ENCODE assay signal across 1 cellular context in the genomic region with DNA sequence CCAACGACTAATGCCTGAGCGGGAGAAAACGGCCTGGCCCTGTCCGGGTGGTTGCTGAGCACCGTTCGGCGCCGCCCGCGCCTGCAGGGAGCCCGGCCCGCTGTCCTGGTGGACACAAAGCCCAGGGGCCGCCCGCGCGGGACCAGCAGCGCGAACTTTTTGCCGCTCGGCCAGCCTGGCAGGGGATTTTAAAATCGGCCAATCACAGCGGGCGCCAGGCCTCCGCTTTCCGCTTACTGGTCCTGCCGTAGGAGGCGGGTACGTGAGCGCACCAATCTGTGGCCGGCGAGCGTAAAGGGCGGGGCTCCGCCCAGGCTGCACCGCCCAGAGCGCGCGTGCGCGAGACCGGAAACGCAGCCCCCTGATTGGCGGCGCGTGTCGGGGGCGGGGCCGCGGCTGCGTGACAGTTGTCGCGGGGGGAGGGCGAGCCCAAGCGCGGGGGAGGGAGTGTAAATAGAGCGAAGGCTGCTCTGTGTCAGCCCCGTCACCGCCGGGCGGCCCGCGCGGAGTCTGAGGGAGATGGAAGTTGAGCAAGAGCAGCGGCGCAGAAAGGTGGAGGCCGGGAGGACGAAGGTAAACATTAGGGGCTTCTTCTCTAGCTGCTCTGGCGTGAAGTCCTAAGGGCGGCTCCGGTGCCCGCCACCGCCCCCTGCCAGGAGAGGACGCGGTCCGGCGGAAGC.
TF ChIP-seq lines count a peak whose summit lies in the region.

A gene (minus strand): TSS at position 161 of the 680 bp plus-strand sequence. CDS start 1,132 bp downstream, outside the sequence.
A gene with protein sequence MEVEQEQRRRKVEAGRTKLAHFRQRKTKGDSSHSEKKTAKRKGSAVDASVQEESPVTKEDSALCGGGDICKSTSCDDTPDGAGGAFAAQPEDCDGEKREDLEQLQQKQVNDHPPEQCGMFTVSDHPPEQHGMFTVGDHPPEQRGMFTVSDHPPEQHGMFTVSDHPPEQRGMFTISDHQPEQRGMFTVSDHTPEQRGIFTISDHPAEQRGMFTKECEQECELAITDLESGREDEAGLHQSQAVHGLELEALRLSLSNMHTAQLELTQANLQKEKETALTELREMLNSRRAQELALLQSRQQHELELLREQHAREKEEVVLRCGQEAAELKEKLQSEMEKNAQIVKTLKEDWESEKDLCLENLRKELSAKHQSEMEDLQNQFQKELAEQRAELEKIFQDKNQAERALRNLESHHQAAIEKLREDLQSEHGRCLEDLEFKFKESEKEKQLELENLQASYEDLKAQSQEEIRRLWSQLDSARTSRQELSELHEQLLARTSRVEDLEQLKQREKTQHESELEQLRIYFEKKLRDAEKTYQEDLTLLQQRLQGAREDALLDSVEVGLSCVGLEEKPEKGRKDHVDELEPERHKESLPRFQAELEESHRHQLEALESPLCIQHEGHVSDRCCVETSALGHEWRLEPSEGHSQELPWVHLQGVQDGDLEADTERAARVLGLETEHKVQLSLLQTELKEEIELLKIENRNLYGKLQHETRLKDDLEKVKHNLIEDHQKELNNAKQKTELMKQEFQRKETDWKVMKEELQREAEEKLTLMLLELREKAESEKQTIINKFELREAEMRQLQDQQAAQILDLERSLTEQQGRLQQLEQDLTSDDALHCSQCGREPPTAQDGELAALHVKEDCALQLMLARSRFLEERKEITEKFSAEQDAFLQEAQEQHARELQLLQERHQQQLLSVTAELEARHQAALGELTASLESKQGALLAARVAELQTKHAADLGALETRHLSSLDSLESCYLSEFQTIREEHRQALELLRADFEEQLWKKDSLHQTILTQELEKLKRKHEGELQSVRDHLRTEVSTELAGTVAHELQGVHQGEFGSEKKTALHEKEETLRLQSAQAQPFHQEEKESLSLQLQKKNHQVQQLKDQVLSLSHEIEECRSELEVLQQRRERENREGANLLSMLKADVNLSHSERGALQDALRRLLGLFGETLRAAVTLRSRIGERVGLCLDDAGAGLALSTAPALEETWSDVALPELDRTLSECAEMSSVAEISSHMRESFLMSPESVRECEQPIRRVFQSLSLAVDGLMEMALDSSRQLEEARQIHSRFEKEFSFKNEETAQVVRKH (N-terminal part only) (plus strand): TSS at position 447 of the 680 bp plus-strand sequence. CDS start 73 bp downstream, at position 520.

TF ChIP-seq in K562, 482 proteins besides CTCF, POLR2A, EP300 and RAD21 (continued from another document and continues in another):
- peak; percentile 88; the same call in 1 of the 2 replicates for TF ChIP-seq ZNF76 (CRISPR knock-in tag; IDR thresholded peaks at IDR 0.05; ENCODE audit: borderline replicate concordance)
- no peak for TF ChIP-seq MCM7 (IDR thresholded peaks at IDR 0.05)
- TF ChIP-seq NCOR1 (IDR thresholded peaks at IDR 0.05) = peak; percentile 48
- peak; percentile 96 to 99 for TF ChIP-seq FOXA3 (CRISPR knock-in tag; conservative IDR thresholded peaks at IDR 0.05 in 1 of 2, IDR thresholded peaks at IDR 0.05 in 1 of 2)
- no peak for TF ChIP-seq PPARD (CRISPR knock-in tag; IDR thresholded peaks at IDR 0.05)
- TF ChIP-seq, protein P1, sequence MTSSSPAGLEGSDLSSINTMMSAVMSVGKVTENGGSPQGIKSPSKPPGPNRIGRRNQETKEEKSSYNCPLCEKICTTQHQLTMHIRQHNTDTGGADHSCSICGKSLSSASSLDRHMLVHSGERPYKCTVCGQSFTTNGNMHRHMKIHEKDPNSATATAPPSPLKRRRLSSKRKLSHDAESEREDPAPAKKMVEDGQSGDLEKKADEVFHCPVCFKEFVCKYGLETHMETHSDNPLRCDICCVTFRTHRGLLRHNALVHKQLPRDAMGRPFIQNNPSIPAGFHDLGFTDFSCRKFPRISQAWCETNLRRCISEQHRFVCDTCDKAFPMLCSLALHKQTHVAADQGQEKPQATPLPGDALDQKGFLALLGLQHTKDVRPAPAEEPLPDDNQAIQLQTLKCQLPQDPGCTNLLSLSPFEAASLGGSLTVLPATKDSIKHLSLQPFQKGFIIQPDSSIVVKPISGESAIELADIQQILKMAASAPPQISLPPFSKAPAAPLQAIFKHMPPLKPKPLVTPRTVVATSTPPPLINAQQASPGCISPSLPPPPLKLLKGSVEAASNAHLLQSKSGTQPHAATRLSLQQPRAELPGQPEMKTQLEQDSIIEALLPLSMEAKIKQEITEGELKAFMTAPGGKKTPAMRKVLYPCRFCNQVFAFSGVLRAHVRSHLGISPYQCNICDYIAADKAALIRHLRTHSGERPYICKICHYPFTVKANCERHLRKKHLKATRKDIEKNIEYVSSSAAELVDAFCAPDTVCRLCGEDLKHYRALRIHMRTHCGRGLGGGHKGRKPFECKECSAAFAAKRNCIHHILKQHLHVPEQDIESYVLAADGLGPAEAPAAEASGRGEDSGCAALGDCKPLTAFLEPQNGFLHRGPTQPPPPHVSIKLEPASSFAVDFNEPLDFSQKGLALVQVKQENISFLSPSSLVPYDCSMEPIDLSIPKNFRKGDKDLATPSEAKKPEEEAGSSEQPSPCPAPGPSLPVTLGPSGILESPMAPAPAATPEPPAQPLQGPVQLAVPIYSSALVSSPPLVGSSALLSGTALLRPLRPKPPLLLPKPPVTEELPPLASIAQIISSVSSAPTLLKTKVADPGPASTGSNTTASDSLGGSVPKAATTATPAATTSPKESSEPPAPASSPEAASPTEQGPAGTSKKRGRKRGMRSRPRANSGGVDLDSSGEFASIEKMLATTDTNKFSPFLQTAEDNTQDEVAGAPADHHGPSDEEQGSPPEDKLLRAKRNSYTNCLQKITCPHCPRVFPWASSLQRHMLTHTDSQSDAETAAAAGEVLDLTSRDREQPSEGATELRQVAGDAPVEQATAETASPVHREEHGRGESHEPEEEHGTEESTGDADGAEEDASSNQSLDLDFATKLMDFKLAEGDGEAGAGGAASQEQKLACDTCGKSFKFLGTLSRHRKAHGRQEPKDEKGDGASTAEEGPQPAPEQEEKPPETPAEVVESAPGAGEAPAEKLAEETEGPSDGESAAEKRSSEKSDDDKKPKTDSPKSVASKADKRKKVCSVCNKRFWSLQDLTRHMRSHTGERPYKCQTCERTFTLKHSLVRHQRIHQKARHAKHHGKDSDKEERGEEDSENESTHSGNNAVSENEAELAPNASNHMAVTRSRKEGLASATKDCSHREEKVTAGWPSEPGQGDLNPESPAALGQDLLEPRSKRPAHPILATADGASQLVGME (CRISPR knock-in tag; IDR thresholded peaks at IDR 0.05) = 0 out of 2 replicates have a peak, but pooled peaks have one; percentile 24
- TF ChIP-seq ZEB2 (IDR thresholded peaks at IDR 0.05) = no peak
- TF ChIP-seq NCOA2 (IDR thresholded peaks at IDR 0.05; ENCODE audit: partially characterized antibody in 2 of 2) = no peak
- TF ChIP-seq ZNF408 (CRISPR knock-in tag; IDR thresholded peaks at IDR 0.05; ENCODE audit: low read depth) = no peak
- TF ChIP-seq, protein P2, sequence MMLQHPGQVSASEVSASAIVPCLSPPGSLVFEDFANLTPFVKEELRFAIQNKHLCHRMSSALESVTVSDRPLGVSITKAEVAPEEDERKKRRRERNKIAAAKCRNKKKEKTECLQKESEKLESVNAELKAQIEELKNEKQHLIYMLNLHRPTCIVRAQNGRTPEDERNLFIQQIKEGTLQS (IDR thresholded peaks at IDR 0.05) = no peak
- TF ChIP-seq, protein P2 (CRISPR knock-in tag; conservative IDR thresholded peaks at IDR 0.05) = peak; percentile 81; the same call in 1 of the 2 replicates
- TF ChIP-seq, protein P3, sequence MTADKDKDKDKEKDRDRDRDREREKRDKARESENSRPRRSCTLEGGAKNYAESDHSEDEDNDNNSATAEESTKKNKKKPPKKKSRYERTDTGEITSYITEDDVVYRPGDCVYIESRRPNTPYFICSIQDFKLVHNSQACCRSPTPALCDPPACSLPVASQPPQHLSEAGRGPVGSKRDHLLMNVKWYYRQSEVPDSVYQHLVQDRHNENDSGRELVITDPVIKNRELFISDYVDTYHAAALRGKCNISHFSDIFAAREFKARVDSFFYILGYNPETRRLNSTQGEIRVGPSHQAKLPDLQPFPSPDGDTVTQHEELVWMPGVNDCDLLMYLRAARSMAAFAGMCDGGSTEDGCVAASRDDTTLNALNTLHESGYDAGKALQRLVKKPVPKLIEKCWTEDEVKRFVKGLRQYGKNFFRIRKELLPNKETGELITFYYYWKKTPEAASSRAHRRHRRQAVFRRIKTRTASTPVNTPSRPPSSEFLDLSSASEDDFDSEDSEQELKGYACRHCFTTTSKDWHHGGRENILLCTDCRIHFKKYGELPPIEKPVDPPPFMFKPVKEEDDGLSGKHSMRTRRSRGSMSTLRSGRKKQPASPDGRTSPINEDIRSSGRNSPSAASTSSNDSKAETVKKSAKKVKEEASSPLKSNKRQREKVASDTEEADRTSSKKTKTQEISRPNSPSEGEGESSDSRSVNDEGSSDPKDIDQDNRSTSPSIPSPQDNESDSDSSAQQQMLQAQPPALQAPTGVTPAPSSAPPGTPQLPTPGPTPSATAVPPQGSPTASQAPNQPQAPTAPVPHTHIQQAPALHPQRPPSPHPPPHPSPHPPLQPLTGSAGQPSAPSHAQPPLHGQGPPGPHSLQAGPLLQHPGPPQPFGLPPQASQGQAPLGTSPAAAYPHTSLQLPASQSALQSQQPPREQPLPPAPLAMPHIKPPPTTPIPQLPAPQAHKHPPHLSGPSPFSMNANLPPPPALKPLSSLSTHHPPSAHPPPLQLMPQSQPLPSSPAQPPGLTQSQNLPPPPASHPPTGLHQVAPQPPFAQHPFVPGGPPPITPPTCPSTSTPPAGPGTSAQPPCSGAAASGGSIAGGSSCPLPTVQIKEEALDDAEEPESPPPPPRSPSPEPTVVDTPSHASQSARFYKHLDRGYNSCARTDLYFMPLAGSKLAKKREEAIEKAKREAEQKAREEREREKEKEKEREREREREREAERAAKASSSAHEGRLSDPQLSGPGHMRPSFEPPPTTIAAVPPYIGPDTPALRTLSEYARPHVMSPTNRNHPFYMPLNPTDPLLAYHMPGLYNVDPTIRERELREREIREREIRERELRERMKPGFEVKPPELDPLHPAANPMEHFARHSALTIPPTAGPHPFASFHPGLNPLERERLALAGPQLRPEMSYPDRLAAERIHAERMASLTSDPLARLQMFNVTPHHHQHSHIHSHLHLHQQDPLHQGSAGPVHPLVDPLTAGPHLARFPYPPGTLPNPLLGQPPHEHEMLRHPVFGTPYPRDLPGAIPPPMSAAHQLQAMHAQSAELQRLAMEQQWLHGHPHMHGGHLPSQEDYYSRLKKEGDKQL (CRISPR knock-in tag; IDR thresholded peaks at IDR 0.05; ENCODE audit: borderline replicate concordance) = no peak
- no peak for TF ChIP-seq CBFB (CRISPR knock-in tag; IDR thresholded peaks at IDR 0.05)
- peak in 1 of 2 experiments; percentile 8; a peak in 1 of 3 replicates for TF ChIP-seq CBX3 (IDR thresholded peaks at IDR 0.05; ENCODE audit: borderline replicate concordance in 1 of 2, low read length in 2 of 2)
- TF ChIP-seq KLF1 (tag; IDR thresholded peaks at IDR 0.05) = no peak
- TF ChIP-seq CCNT2 (IDR thresholded peaks at IDR 0.05; ENCODE audit: borderline replicate concordance, extremely low read depth, insufficient read length, low read depth, low read length) = peak; percentile 94
- TF ChIP-seq, protein P4, sequence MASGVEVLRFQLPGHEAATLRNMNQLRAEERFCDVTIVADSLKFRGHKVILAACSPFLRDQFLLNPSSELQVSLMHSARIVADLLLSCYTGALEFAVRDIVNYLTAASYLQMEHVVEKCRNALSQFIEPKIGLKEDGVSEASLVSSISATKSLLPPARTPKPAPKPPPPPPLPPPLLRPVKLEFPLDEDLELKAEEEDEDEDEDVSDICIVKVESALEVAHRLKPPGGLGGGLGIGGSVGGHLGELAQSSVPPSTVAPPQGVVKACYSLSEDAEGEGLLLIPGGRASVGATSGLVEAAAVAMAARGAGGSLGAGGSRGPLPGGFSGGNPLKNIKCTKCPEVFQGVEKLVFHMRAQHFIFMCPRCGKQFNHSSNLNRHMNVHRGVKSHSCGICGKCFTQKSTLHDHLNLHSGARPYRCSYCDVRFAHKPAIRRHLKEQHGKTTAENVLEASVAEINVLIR (CRISPR knock-in tag; IDR thresholded peaks at IDR 0.05) = peak; percentile 29; the same call in 1 of the 2 replicates
- TF ChIP-seq HDAC8 (tag; IDR thresholded peaks at IDR 0.05) = no peak; the same call in 1 of the 2 replicates
- peak; percentile 92 for TF ChIP-seq RBBP5 (IDR thresholded peaks at IDR 0.05; ENCODE audit: borderline replicate concordance, insufficient read depth, low read length, poor library complexity, severe bottlenecking)
- no peak for TF ChIP-seq SRSF9 (IDR thresholded peaks at IDR 0.05; ENCODE audit: borderline replicate concordance, low read depth, low read length)
- no peak for TF ChIP-seq PHB2 (IDR thresholded peaks at IDR 0.05; ENCODE audit: low read depth)
- peak; percentile 72; the same call in 1 of the 2 replicates for TF ChIP-seq ZFPM2 (CRISPR knock-in tag; IDR thresholded peaks at IDR 0.05)
- TF ChIP-seq ZSCAN29 (IDR thresholded peaks at IDR 0.05) = 0 out of 2 replicates have a peak, but pooled peaks have one; percentile 2
- TF ChIP-seq, protein P5, sequence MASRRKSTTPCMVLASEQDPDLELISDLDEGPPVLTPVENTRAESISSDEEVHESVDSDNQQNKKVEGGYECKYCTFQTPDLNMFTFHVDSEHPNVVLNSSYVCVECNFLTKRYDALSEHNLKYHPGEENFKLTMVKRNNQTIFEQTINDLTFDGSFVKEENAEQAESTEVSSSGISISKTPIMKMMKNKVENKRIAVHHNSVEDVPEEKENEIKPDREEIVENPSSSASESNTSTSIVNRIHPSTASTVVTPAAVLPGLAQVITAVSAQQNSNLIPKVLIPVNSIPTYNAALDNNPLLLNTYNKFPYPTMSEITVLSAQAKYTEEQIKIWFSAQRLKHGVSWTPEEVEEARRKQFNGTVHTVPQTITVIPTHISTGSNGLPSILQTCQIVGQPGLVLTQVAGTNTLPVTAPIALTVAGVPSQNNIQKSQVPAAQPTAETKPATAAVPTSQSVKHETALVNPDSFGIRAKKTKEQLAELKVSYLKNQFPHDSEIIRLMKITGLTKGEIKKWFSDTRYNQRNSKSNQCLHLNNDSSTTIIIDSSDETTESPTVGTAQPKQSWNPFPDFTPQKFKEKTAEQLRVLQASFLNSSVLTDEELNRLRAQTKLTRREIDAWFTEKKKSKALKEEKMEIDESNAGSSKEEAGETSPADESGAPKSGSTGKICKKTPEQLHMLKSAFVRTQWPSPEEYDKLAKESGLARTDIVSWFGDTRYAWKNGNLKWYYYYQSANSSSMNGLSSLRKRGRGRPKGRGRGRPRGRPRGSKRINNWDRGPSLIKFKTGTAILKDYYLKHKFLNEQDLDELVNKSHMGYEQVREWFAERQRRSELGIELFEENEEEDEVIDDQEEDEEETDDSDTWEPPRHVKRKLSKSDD (conservative IDR thresholded peaks at IDR 0.05; ENCODE audit: low read length) = no peak
- TF ChIP-seq, protein P6, sequence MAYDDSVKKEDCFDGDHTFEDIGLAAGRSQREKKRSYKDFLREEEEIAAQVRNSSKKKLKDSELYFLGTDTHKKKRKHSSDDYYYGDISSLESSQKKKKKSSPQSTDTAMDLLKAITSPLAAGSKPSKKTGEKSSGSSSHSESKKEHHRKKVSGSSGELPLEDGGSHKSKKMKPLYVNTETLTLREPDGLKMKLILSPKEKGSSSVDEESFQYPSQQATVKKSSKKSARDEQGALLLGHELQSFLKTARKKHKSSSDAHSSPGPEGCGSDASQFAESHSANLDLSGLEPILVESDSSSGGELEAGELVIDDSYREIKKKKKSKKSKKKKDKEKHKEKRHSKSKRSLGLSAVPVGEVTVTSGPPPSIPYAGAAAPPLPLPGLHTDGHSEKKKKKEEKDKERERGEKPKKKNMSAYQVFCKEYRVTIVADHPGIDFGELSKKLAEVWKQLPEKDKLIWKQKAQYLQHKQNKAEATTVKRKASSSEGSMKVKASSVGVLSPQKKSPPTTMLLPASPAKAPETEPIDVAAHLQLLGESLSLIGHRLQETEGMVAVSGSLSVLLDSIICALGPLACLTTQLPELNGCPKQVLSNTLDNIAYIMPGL (CRISPR knock-in tag; IDR thresholded peaks at IDR 0.05) = no peak; the same call in 1 of the 2 replicates
- TF ChIP-seq KLF16 (IDR thresholded peaks at IDR 0.05) = 0 out of 2 replicates have a peak, but pooled peaks have one; percentile 26
- TF ChIP-seq SNRNP70 (optimal IDR thresholded peaks at IDR 0.05; ENCODE audit: low read depth, low read length) = no peak
- TF ChIP-seq ZNF224 (CRISPR knock-in tag; IDR thresholded peaks at IDR 0.05) = no peak
